ENCODE assay signal across 8 cellular contexts in genomic region chr15:68924866-68925599, GRCh38. TPM values are rescaled to one million over a fixed set of nuclear protein-coding genes. Genes with fewer than 3 reads are reported as not detected.
DNase-seq lines count a peak whose midpoint lies in the region; ATAC-seq and TF ChIP-seq lines count a peak whose summit lies in the region.

No MANE protein-coding gene starts in this region.

- no peaks in the 10 kb centered on the region for H3K27me3 Mint-ChIP-seq in chondrocyte (ENCODE audit: low read depth)

- no peak overlapping the region for H3K4me3 Mint-ChIP-seq in chondrocyte (ENCODE audit: unreplicated experiment)

- H3K36me3 Mint-ChIP-seq in chondrocyte (ENCODE audit: low read depth): no peaks in the 10 kb centered on the region

- no peaks in the 10 kb centered on the region for H3K9me3 Mint-ChIP-seq in chondrocyte (ENCODE audit: low read depth)

- intact Hi-C loops in left colon (cut with DNase I, micrococcal nuclease): loop anchor here in 1 of 2 donors (5.0 kb wide), 1 partner anchor 373 kb away; no protein-coding TSS in a partner anchor

- H3K27ac Mint-ChIP-seq in chondrocyte (ENCODE audit: unreplicated experiment): no peak overlapping the region

- ATAC-seq in left colon (peak; percentile 82), HG02970 (IDR thresholded peaks at IDR 0.05; ENCODE audit: low FRiP score, unreplicated experiment) (no peak)

- peak; percentile 95 for TF ChIP-seq CTCF in chondrocyte (IDR thresholded peaks at IDR 0.05)

- H3K4me1 Mint-ChIP-seq in chondrocyte (ENCODE audit: low read depth): peaks cover 37% of the 10 kb centered on the region

- DNase-seq in Ammon's horn (ENCODE audit: low spot score) (peak; percentile 87), HCEC 1CT (peak; percentile 61), NCI-H345 treated with DMSO at 0.1 percent for 48 hours (lab: John Stamatoyannopoulos, UW; ENCODE audit: unreplicated experiment) (peak; percentile 45), chondrocyte (ENCODE audit: low spot score) (peak; percentile 82), left colon (peak; percentile 42 to 76)
- peak; percentile 38 for DNase-seq in activated CD4-positive, alpha-beta T cell treated with anti-CD3 and anti-CD28 coated beads for 1 hour
- peak; percentile 56 to 65 for DNase-seq in stimulated activated CD4-positive, alpha-beta T cell treated with anti-CD3 and anti-CD28 coated beads, Interleukin-4, amount 100 ng/mL, for 48 hours (ENCODE audit: low read depth in 2 of 2)

RNA-seq across cellular contexts. Expression of gene SPESP1, which starts 5.3 kb away (rescaled TPM):
- not detected in 3 replicates for total RNA-seq in chondrocyte
- total RNA-seq in left colon: 1 to 10 TPM in 1 of 2 donors, under 1 TPM in 1; 0.70 to 4.8 TPM
